1 cellular context compared by ENCODE assay signal in the genomic region with DNA sequence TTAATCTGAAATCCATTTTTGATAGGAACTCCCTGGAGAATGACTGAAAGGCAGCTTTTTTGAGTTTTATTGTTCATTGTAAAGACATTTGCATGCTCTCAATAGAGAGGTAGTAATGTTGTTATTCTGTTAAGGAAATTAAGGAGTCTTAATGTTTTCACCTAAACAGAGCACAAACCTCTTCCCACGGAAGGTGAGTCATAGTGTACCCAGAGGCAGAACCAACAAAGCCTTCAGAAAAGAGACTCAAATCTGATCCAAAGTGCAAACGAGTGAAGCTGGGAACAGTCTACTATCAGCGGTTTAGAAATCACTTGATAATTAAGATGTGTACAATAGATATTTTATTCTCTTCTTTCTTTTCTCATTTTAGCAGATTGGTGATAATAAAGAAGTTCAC.
TF ChIP-seq lines count a peak whose summit lies in the region.

No MANE protein-coding gene starts in this region.

TF ChIP-seq in SK-N-SH treated with all-trans-retinoic acid at 6 μM for 48 hours, 23 proteins besides CTCF, POLR2A, EP300 and RAD21 (continued from another document):
- TF ChIP-seq SNAI2 (CRISPR knock-in tag; IDR thresholded peaks at IDR 0.05) (no peak), ZNF8 (CRISPR knock-in tag; IDR thresholded peaks at IDR 0.05) (no peak), ZFP30 (CRISPR knock-in tag; IDR thresholded peaks at IDR 0.05) (no peak), ISL1 (CRISPR knock-in tag; IDR thresholded peaks at IDR 0.05) (no peak), OSR1 (CRISPR knock-in tag; IDR thresholded peaks at IDR 0.05) (no peak), CSDC2 (CRISPR knock-in tag; IDR thresholded peaks at IDR 0.05) (no peak)
